In the genomic region with DNA sequence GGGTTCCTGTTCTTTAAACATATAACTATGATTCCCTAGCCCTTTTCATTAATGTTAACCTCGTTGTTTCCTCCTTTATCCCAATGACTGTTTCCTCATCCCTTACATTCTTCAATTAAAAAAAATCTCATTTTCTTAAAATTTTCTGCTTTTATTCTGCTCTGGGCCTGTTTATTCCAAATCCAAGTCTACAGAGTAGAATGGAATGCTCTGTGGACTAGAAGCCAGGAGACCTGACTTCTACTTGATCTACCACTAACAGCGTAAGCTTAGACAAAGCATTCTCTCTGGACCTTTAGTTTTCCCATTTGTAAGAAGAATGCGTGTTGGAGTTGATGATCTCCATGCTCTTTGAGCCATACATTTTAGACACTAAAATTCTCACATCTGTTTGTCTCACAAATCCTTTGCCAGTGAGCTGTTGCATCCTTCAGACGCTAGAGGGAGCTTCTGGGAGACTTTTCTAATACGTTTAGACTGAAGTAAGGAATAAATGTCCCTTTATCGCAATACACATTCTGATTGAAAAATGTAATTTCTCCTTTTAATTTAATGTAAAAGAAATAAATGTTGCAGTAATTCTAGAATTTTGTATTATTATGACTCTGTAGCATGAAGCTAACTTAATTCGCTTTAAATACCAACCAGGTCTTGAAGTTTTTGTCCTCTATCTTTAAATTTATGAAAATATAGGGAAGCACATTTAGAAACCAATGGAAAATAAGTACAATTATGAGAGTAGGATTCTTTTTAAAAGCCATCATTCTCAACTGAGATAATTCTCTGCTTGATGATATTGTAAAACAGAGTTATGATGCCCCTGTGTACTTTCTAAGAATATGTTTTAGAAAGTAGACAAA, we compare ENCODE assay signal across 8 cellular contexts. TPM values are rescaled to one million over a fixed set of nuclear protein-coding genes. Genes with fewer than 3 reads are reported as not detected.
DNase-seq lines count a peak whose midpoint lies in the region; ATAC-seq and TF ChIP-seq lines count a peak whose summit lies in the region.

No MANE protein-coding gene starts in this region.

- H3K4me3 Mint-ChIP-seq in neural progenitor cell: no peak overlapping the region

- H3K27me3 Mint-ChIP-seq in neural progenitor cell (ENCODE audit: insufficient read depth, low read depth): no peaks in the 10 kb centered on the region

- ATAC-seq in HG02623 (IDR thresholded peaks at IDR 0.05; ENCODE audit: unreplicated experiment): peak; percentile 68
- peak; percentile 41 for ATAC-seq in esophagus mucosa

- H3K27ac ChIP-seq in neural progenitor cell: no peak overlapping the region
- no peak overlapping the region for H3K27ac ChIP-seq in effector memory CD4-positive, alpha-beta T cell (ENCODE audit: insufficient read depth, low read length, poor library complexity, severe bottlenecking)

- no peaks in the 10 kb centered on the region for H3K36me3 ChIP-seq in neural progenitor cell
- no peaks in the 10 kb centered on the region for H3K36me3 ChIP-seq in effector memory CD4-positive, alpha-beta T cell (ENCODE audit: control insufficient read depth, insufficient read depth, low read length)

- peak; percentile 19 for DNase-seq in AG09319 (ENCODE audit: extremely low read depth, low read depth)
- peak; percentile 82 for DNase-seq in NAMALWA (ENCODE audit: low spot score)
- peak; percentile 47 for DNase-seq in SKM-1 (lab: John Stamatoyannopoulos, UW; ENCODE audit: unreplicated experiment)
- DNase-seq in neural progenitor cell (ENCODE audit: low spot score): peak; percentile 72
- DNase-seq in effector memory CD4-positive, alpha-beta T cell: no peak

- no peaks in the 10 kb centered on the region for H3K9me3 ChIP-seq in neural progenitor cell (ENCODE audit: low read depth)
- no peaks in the 10 kb centered on the region for H3K9me3 ChIP-seq in effector memory CD4-positive, alpha-beta T cell (ENCODE audit: control insufficient read depth, low read length)

- no peaks in the 10 kb centered on the region for H4K20me1 ChIP-seq in neural progenitor cell (ENCODE audit: low read depth)

- no peak overlapping the region for H2AFZ ChIP-seq in neural progenitor cell (replicated peaks)

- no peak overlapping the region for H3K9ac ChIP-seq in neural progenitor cell

- H3K4me1 Mint-ChIP-seq in neural progenitor cell: peaks cover 3% of the 10 kb centered on the region

- H3F3A ChIP-seq in neural progenitor cell (ENCODE audit: low read depth): no peaks in the 10 kb centered on the region

- H3K79me2 ChIP-seq in neural progenitor cell (ENCODE audit: low read depth): no peaks in the 10 kb centered on the region

- no peaks in the 10 kb centered on the region for H3K4me1 ChIP-seq in neural progenitor cell
- H3K4me1 ChIP-seq in effector memory CD4-positive, alpha-beta T cell (ENCODE audit: control insufficient read depth, insufficient read depth, low read length, poor library complexity, severe bottlenecking): no peaks in the 10 kb centered on the region

- no peak overlapping the region for H3K27ac Mint-ChIP-seq in neural progenitor cell

- peak; percentile 98 for TF ChIP-seq CTCF in AG09319 (IDR thresholded peaks at IDR 0.05; ENCODE audit: low read depth, low read length)
- peak; percentile 88 for TF ChIP-seq CTCF in GM12873 (IDR thresholded peaks at IDR 0.05; ENCODE audit: insufficient read depth, low read depth, low read length, missing control alignments)
- peak; percentile 97 for TF ChIP-seq CTCF in neural progenitor cell (IDR thresholded peaks at IDR 0.05)

- H3K9me3 Mint-ChIP-seq in neural progenitor cell: no peaks in the 10 kb centered on the region

- H3K27me3 ChIP-seq in neural progenitor cell: no peaks in the 10 kb centered on the region
- no peaks in the 10 kb centered on the region for H3K27me3 ChIP-seq in effector memory CD4-positive, alpha-beta T cell (replicated peaks; ENCODE audit: control insufficient read depth, insufficient read depth, low read length, poor library complexity, severe bottlenecking)

- H3K36me3 Mint-ChIP-seq in neural progenitor cell: no peaks in the 10 kb centered on the region

- H3K4me3 ChIP-seq in neural progenitor cell: no peak overlapping the region
- H3K4me3 ChIP-seq in effector memory CD4-positive, alpha-beta T cell (ENCODE audit: insufficient read depth, low read depth, low read length, poor library complexity, severe bottlenecking): no peak overlapping the region

- H3K4me2 ChIP-seq in neural progenitor cell: no peak overlapping the region

RNA-seq across cellular contexts. Expression of a gene that starts 21.7 kb away (rescaled TPM):
- not detected for total RNA-seq in esophagus mucosa
- total RNA-seq in neural progenitor cell (ENCODE audit: low replicate concordance): not detected in 2 replicates

Comparison
In these comparisons a context has a peak if more than half of its experiments do, and no peak if none do; other contexts are left out.
1. DNase-seq: peak in AG09319 (single experiment), NAMALWA (single experiment), SKM-1 (single experiment) and neural progenitor cell (single experiment); none in effector memory CD4-positive, alpha-beta T cell (0 of 3).
2. Peak in every context shown above with its lines, with median percentiles within 50 percentile points of each other: CTCF ChIP-seq.